In genomic region chr7:5598261-5598761, GRCh38 we compare ENCODE assay signal across 9 cellular contexts. TPM values are rescaled to one million over a fixed set of nuclear protein-coding genes. Genes with fewer than 3 reads are reported as not detected.
A peak's percentile ranks its signal among the peaks of the same experiment; 100 is the strongest.
DNase-seq lines count a peak whose midpoint lies in the region; ATAC-seq and TF ChIP-seq lines count a peak whose summit lies in the region.
"Had no signal": no experiment of that assay in that cellular context is flagged by ENCODE, and none has a peak within 500 bp of the region (broad histone marks: within the 10 kb centered on the region; RNA-seq: fewer than 3 reads in every experiment).

No MANE protein-coding gene starts in this region.

- no peak overlapping the region for H4K8ac ChIP-seq in trophoblast cell (ENCODE audit: low read depth, low read length)

- DNase-seq in ELF-1 (ENCODE audit: low read depth, low spot score) (peak; percentile 74), NCI-H82 (lab: John Stamatoyannopoulos, UW) (peak; percentile 93), endodermal cell (no peak), trophoblast cell (peak in 1 of 2 donors; percentile 51), posterior cingulate gyrus (no peak)
- no peak for DNase-seq in stimulated activated CD4-positive, alpha-beta T cell treated with anti-CD3 and anti-CD28 coated beads, Interleukin-2, amount 100 ng/mL, for 24 hours
- DNase-seq: EL had no signal

- peak overlapping the region; percentile 80 for H3K27ac Mint-ChIP-seq in endodermal cell

- H3K4me3 Mint-ChIP-seq in endodermal cell = peak overlapping the region; percentile 35

- peak overlapping the region; percentile 18 for H3K4me2 ChIP-seq in trophoblast cell (ENCODE audit: low read length)

- peak overlapping the region; percentile 45 for H3K18ac ChIP-seq in trophoblast cell (ENCODE audit: low read length)

- peak overlapping the region; percentile 39 for H3K9ac ChIP-seq in endodermal cell (ENCODE audit: extremely low read depth, low read length, poor library complexity, severe bottlenecking)
- H3K9ac ChIP-seq in trophoblast cell (ENCODE audit: low read length) = no peak overlapping the region

- H3K23ac ChIP-seq in trophoblast cell (ENCODE audit: low read length) = no peak overlapping the region

- H3K4me3 ChIP-seq in endodermal cell (ENCODE audit: low read length) (peak overlapping the region; percentile 71), trophoblast cell (ENCODE audit: low read depth, low read length) (no peak overlapping the region), gastroesophageal sphincter (no peak overlapping the region)

- H3K27me3 ChIP-seq in endodermal cell (ENCODE audit: control insufficient read depth, insufficient read depth, low read length, poor library complexity, severe bottlenecking) (no peaks in the 10 kb centered on the region), trophoblast cell (ENCODE audit: insufficient read depth, low read length) (peaks cover 2% of the 10 kb centered on the region), gastroesophageal sphincter (peaks cover 35% of the 10 kb centered on the region)

- H3K14ac ChIP-seq in trophoblast cell (ENCODE audit: low read length) = peak overlapping the region; percentile 22

- H2AFZ ChIP-seq in trophoblast cell (ENCODE audit: insufficient read depth, low read length, poor library complexity) = no peak overlapping the region

- 81 to 88% methylated on average over 12 to 14 of the region's 14 CpGs for WGBS in endodermal cell (ENCODE audit: insufficient coverage in 1 of 2, insufficient read length in 1 of 2), 2 experiments
- no CpG with 5 or more reads among the region's 14 CpGs for WGBS in trophoblast cell (ENCODE audit: extremely low coverage, insufficient coverage, insufficient read length)
- 91% methylated on average over 4 of the region's 14 CpGs; no CpG with 5 or more reads in 1 of the 2 donors for WGBS in gastroesophageal sphincter (ENCODE audit: low coverage in 1 of 2), 2 donors

- no peaks in the 10 kb centered on the region for H3K9me3 Mint-ChIP-seq in endodermal cell

- H3K36me3 ChIP-seq in endodermal cell (ENCODE audit: control insufficient read depth, insufficient read depth, low read length) = peaks cover 68% of the 10 kb centered on the region
- H3K36me3 ChIP-seq in trophoblast cell (ENCODE audit: control insufficient read depth in 1 of 2, insufficient read depth in 2 of 2, low read length in 2 of 2) = peaks cover 60 to 63% of the 10 kb centered on the region in 2 experiments
- H3K36me3 ChIP-seq in gastroesophageal sphincter = peaks cover 0 to 2% of the 10 kb centered on the region in 2 donors

- peaks cover 13% of the 10 kb centered on the region for H3K4me1 ChIP-seq in endodermal cell (ENCODE audit: control insufficient read depth, insufficient read depth, low read length)
- peaks cover 27 to 32% of the 10 kb centered on the region in 2 experiments for H3K4me1 ChIP-seq in trophoblast cell (ENCODE audit: control insufficient read depth in 1 of 2, insufficient read depth in 2 of 2, low read length in 2 of 2)
- H3K4me1 ChIP-seq in gastroesophageal sphincter = peaks cover 0 to 60% (median 41%) of the 10 kb centered on the region in 3 donors

- no peak for TF ChIP-seq POLR2A in gastroesophageal sphincter (IDR thresholded peaks at IDR 0.05)

- H2BK5ac ChIP-seq in trophoblast cell (ENCODE audit: low read depth, low read length, poor library complexity) = no peak overlapping the region

- H4K91ac ChIP-seq in trophoblast cell (ENCODE audit: low read depth, low read length) = no peak overlapping the region

- H3K27ac ChIP-seq in endodermal cell (ENCODE audit: low read depth, low read length) (peak overlapping the region; percentile 32), trophoblast cell (ENCODE audit: low read depth, low read length) (no peak overlapping the region), gastroesophageal sphincter (peak overlapping the region in 1 of 4 donors; percentile 24)

- H4K12ac ChIP-seq in trophoblast cell (ENCODE audit: low read depth, low read length) = no peak overlapping the region

- TF ChIP-seq EP300 in gastroesophageal sphincter (IDR thresholded peaks at IDR 0.05) = no peak

- H3K4ac ChIP-seq in trophoblast cell (ENCODE audit: low read depth, low read length) = peak overlapping the region; percentile 93

- H2AK5ac ChIP-seq in trophoblast cell (ENCODE audit: low read length) = no peak overlapping the region

- ATAC-seq in gastroesophageal sphincter (no peak), HG03439 (IDR thresholded peaks at IDR 0.05; ENCODE audit: unreplicated experiment) (no peak)

- peaks cover 56% of the 10 kb centered on the region for H3K36me3 Mint-ChIP-seq in endodermal cell (ENCODE audit: low read depth)

- H3K27me3 Mint-ChIP-seq in endodermal cell (ENCODE audit: insufficient read depth) = no peaks in the 10 kb centered on the region

- TF ChIP-seq CTCF in endodermal cell (conservative IDR thresholded peaks at IDR 0.05) = no peak
- TF ChIP-seq CTCF in gastroesophageal sphincter (IDR thresholded peaks at IDR 0.05) = no peak

- H3K4me1 Mint-ChIP-seq in endodermal cell = peaks cover 25% of the 10 kb centered on the region

- H3K9me3 ChIP-seq in endodermal cell (ENCODE audit: control insufficient read depth, low read length) (no peaks in the 10 kb centered on the region), trophoblast cell (ENCODE audit: insufficient read depth, low read depth, low read length) (peaks cover 5% of the 10 kb centered on the region), gastroesophageal sphincter (no peaks in the 10 kb centered on the region)

- peaks cover 57% of the 10 kb centered on the region for H3K79me2 ChIP-seq in trophoblast cell (ENCODE audit: control insufficient read depth, insufficient read depth, low read length, poor library complexity)

- no peak overlapping the region for H2BK12ac ChIP-seq in trophoblast cell (ENCODE audit: low read length)

- peaks cover 33% of the 10 kb centered on the region for H3K79me1 ChIP-seq in trophoblast cell (ENCODE audit: low read length)

- intact Hi-C loops in posterior cingulate gyrus (cut with DNase I) = loop anchor here (5.0 kb wide), 1 partner anchor 39 kb away; no protein-coding TSS in a partner anchor

- no peak overlapping the region for H2BK120ac ChIP-seq in trophoblast cell (ENCODE audit: insufficient read depth, low read length, poor library complexity)

RNA-seq across cellular contexts. Expression of gene FSCN1, which starts 5.7 kb away (rescaled TPM):
- total RNA-seq in endodermal cell = 100 to 1,000 TPM; 691 to 720 TPM
- 358 TPM for polyA plus RNA-seq in endodermal cell (2013, experiment 1 of 2)
- 364 TPM for polyA plus RNA-seq in endodermal cell (2013, experiment 2 of 2)
- 507 and 526 TPM in 2 replicates for polyA plus RNA-seq in trophoblast cell (2013)
- 10 to 100 TPM in 3 of 4 donors, 1 to 10 TPM in 1; 6.5 to 32.0 (median 26.3) TPM for total RNA-seq in gastroesophageal sphincter

Comparison
In these comparisons a context has a peak if more than half of its experiments do, and no peak if none do; other contexts are left out.
1. DNase-seq: peak in ELF-1 (single experiment) and NCI-H82 (single experiment); none in endodermal cell (single experiment), posterior cingulate gyrus (0 of 10) and stimulated activated CD4-positive, alpha-beta T cell treated with anti-CD3 and anti-CD28 coated beads, Interleukin-2, amount 100 ng/mL, for 24 hours (0 of 2).
2. RNA of gene FSCN1, which starts 5.7 kb away (total RNA-seq): 691 to 720 TPM in endodermal cell; 6.5 to 32.0 TPM in gastroesophageal sphincter; every median in the first group is over 10 times any median in the second.